ENCODE assay signal across 1 cellular context in the genomic region with DNA sequence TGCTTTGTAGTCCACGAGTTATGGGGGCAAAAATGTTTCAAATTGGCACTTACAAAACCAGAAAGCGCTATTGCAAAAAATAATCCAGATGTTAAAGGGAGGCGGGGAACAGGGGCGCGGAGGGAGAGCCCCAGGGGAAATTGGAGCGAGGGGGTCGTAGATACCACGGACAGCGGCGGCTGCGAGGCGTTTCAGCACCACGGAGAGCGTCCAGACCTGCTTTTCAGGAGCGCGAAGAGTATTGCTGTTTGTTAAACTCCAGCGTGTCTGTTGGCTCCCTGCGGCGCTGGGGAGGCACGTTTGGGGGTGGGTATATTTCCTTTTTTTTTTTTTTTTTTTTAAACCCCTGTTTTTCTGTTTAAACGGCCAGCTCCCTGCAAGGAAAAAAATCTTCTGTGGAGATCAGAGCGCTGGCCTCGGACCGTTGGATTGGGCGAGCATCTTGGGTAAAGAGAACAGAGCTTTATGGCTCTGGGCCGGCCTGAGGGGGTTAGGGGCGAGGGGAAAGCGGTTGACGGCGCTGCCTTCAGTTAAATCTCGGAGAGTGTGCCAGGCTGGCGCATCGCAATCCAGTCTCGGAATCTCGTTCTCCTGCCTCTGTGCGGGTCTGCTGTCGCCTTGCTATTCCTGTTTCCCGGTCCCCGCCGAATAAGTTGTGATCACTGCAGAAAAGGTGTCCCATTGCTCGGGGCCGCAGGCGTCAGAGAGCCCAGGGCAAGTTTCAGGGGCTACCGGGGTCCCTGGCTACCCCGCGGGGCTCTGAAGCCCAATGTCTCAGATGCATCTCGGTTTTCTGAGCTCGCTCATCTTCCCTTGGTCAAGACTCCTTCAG.
TF ChIP-seq lines count a peak whose summit lies in the region.

A gene (minus strand): TSS at position 288 of the 832 bp plus-strand sequence. CDS start 302 bp downstream, outside the sequence.

TF ChIP-seq in K562, 482 proteins besides CTCF, POLR2A, EP300 and RAD21 (continued from another document):
- TF ChIP-seq, protein P1, sequence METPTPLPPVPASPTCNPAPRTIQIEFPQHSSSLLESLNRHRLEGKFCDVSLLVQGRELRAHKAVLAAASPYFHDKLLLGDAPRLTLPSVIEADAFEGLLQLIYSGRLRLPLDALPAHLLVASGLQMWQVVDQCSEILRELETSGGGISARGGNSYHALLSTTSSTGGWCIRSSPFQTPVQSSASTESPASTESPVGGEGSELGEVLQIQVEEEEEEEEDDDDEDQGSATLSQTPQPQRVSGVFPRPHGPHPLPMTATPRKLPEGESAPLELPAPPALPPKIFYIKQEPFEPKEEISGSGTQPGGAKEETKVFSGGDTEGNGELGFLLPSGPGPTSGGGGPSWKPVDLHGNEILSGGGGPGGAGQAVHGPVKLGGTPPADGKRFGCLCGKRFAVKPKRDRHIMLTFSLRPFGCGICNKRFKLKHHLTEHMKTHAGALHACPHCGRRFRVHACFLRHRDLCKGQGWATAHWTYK (CRISPR knock-in tag; IDR thresholded peaks at IDR 0.05), result no peak
- TF ChIP-seq ELF1 (tag; IDR thresholded peaks at IDR 0.05) (no peak), SMARCB1 (IDR thresholded peaks at IDR 0.05; ENCODE audit: insufficient read length, low read depth) (no peak), PPARD (CRISPR knock-in tag; IDR thresholded peaks at IDR 0.05) (no peak), JUNB (CRISPR knock-in tag; conservative IDR thresholded peaks at IDR 0.05) (no peak), ZNF274 (IDR thresholded peaks at IDR 0.05; ENCODE audit: borderline replicate concordance, low read depth, low read length) (no peak), HNRNPH1 (optimal IDR thresholded peaks at IDR 0.05; ENCODE audit: low read depth, low read length) (no peak), ATF1 (CRISPR knock-in tag; IDR thresholded peaks at IDR 0.05) (peak; percentile 76), ATF1 (tag; IDR thresholded peaks at IDR 0.05) (no peak), NFIC (IDR thresholded peaks at IDR 0.05) (no peak), TSC22D4 (tag; IDR thresholded peaks at IDR 0.05) (no peak), TCF3 (CRISPR knock-in tag; IDR thresholded peaks at IDR 0.05) (peak; percentile 34; the same call in 1 of the 2 replicates), CBX2 (IDR thresholded peaks at IDR 0.05; ENCODE audit: insufficient read depth, low read length, poor library complexity, severe bottlenecking) (no peak), FOXA3 (CRISPR knock-in tag; conservative IDR thresholded peaks at IDR 0.05 in 1 of 2, IDR thresholded peaks at IDR 0.05 in 1 of 2) (no peak; a peak in 1 of 4 replicates), ASH1L (IDR thresholded peaks at IDR 0.05; ENCODE audit: borderline replicate concordance, low read depth, partially characterized antibody) (no peak), CBX8 (IDR thresholded peaks at IDR 0.05; ENCODE audit: borderline replicate concordance, extremely low read depth, low read depth, low read length, poor library complexity, severe bottlenecking) (no peak), ZNF12 (CRISPR knock-in tag; IDR thresholded peaks at IDR 0.05) (peak; percentile 74; the same call in 1 of the 2 replicates), NBN (IDR thresholded peaks at IDR 0.05; ENCODE audit: low read depth) (no peak), HCFC1 (IDR thresholded peaks at IDR 0.05; ENCODE audit: low read depth, low read length) (no peak), STAT5B (CRISPR knock-in tag; IDR thresholded peaks at IDR 0.05) (no peak), HIVEP1 (CRISPR knock-in tag; IDR thresholded peaks at IDR 0.05) (no peak), ZNF24 (IDR thresholded peaks at IDR 0.05) (no peak), FOXK1 (CRISPR knock-in tag; IDR thresholded peaks at IDR 0.05; ENCODE audit: borderline replicate concordance) (0 out of 2 replicates have a peak, but pooled peaks have one; percentile 62), NFRKB (IDR thresholded peaks at IDR 0.05; ENCODE audit: low read depth) (no peak), MYC (IDR thresholded peaks at IDR 0.05; ENCODE audit: low read depth, low read length) (no peak), MYC (CRISPR knock-in tag; IDR thresholded peaks at IDR 0.05; ENCODE audit: borderline replicate concordance, low read depth) (no peak), ZNF586 (CRISPR knock-in tag; conservative IDR thresholded peaks at IDR 0.05) (no peak), JUN (IDR thresholded peaks at IDR 0.05; ENCODE audit: borderline replicate concordance, low read depth, low read length) (no peak), JUN (CRISPR knock-in tag; IDR thresholded peaks at IDR 0.05; ENCODE audit: borderline replicate concordance) (0 out of 2 replicates have a peak, but pooled peaks have one; percentile 59), DPF2 (IDR thresholded peaks at IDR 0.05) (no peak), PTBP1 (IDR thresholded peaks at IDR 0.05; ENCODE audit: low read depth, low read length) (no peak), ZNF778 (CRISPR knock-in tag; IDR thresholded peaks at IDR 0.05) (no peak), ZNF3 (CRISPR knock-in tag; IDR thresholded peaks at IDR 0.05) (no peak)
- TF ChIP-seq, protein P2, sequence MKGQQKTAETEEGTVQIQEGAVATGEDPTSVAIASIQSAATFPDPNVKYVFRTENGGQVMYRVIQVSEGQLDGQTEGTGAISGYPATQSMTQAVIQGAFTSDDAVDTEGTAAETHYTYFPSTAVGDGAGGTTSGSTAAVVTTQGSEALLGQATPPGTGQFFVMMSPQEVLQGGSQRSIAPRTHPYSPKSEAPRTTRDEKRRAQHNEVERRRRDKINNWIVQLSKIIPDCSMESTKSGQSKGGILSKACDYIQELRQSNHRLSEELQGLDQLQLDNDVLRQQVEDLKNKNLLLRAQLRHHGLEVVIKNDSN (CRISPR knock-in tag; IDR thresholded peaks at IDR 0.05), result no peak
- TF ChIP-seq, protein P3, sequence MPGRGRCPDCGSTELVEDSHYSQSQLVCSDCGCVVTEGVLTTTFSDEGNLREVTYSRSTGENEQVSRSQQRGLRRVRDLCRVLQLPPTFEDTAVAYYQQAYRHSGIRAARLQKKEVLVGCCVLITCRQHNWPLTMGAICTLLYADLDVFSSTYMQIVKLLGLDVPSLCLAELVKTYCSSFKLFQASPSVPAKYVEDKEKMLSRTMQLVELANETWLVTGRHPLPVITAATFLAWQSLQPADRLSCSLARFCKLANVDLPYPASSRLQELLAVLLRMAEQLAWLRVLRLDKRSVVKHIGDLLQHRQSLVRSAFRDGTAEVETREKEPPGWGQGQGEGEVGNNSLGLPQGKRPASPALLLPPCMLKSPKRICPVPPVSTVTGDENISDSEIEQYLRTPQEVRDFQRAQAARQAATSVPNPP (IDR thresholded peaks at IDR 0.05; ENCODE audit: borderline replicate concordance, insufficient read depth, insufficient read length), result no peak
- TF ChIP-seq, protein P4, sequence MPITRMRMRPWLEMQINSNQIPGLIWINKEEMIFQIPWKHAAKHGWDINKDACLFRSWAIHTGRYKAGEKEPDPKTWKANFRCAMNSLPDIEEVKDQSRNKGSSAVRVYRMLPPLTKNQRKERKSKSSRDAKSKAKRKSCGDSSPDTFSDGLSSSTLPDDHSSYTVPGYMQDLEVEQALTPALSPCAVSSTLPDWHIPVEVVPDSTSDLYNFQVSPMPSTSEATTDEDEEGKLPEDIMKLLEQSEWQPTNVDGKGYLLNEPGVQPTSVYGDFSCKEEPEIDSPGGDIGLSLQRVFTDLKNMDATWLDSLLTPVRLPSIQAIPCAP (CRISPR knock-in tag; IDR thresholded peaks at IDR 0.05; ENCODE audit: borderline replicate concordance), result no peak
- TF ChIP-seq, protein P5, sequence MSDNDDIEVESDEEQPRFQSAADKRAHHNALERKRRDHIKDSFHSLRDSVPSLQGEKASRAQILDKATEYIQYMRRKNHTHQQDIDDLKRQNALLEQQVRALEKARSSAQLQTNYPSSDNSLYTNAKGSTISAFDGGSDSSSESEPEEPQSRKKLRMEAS (CRISPR knock-in tag; IDR thresholded peaks at IDR 0.05), result no peak
